Comparison of ENCODE assay signal across 10 cellular contexts in the genomic region with DNA sequence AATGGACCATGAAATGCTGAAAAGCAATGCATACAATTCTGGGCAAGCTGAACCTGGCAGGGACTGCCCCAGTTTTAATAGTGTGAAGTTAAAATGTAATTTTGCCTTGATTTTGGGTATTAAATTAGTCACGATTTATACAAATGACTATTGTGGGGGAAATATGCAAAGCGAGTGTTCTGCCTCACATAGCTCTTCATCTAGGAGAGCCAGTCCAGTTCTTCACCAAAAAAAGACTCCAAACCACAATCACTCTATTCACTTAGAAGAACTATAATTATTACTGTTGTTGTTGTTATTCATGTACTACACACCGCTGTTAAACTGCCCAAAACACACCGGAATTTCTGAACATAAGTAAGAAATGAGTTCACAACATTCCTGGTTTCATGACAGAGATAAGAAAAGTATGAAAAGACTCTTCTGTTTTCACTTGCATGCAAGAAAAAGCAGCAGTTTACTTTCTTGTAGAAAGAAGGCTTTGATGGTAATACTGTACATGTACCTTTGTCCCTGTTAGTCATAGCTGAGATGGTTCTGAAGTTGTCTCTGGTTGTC.
A peak's percentile ranks its signal among the peaks of the same experiment; 100 is the strongest.
DNase-seq lines count a peak whose midpoint lies in the region; ATAC-seq and TF ChIP-seq lines count a peak whose summit lies in the region.
"Had no signal": no experiment of that assay in that cellular context is flagged by ENCODE, and none has a peak within 500 bp of the region (broad histone marks: within the 10 kb centered on the region; RNA-seq: fewer than 3 reads in every experiment).

No MANE protein-coding gene starts in this region.

- H4K20me1 ChIP-seq in smooth muscle cell (ENCODE audit: low read depth) = no peaks in the 10 kb centered on the region

- no peaks in the 10 kb centered on the region for H3F3A ChIP-seq in smooth muscle cell (ENCODE audit: low read depth)

- peak; percentile 82 to 87 for ATAC-seq in activated T-cell treated with anti-CD3 and anti-CD28 coated beads, Interleukin-2, amount 50 U/mL, for 72 hours (replicated peaks in 1 of 2)
- ATAC-seq in GM21717 (IDR thresholded peaks at IDR 0.05; ENCODE audit: unreplicated experiment) (peak; percentile 90), HG03432 (IDR thresholded peaks at IDR 0.05; ENCODE audit: unreplicated experiment) (peak; percentile 91), T-cell (replicated peaks in 1 of 4) (no peak)

- peak overlapping the region in 1 of 2 donors; percentile 43 for H3K4me3 Mint-ChIP-seq in activated T-cell treated with anti-CD3 and anti-CD28 coated beads, Interleukin-2, amount 50 U/mL, for 72 hours
- no peak overlapping the region for H3K4me3 Mint-ChIP-seq in T-cell

- H2AFZ ChIP-seq in smooth muscle cell (ENCODE audit: low read depth) = no peak overlapping the region

- H3K27ac Mint-ChIP-seq in activated T-cell treated with anti-CD3 and anti-CD28 coated beads, Interleukin-2, amount 50 U/mL, for 72 hours = peak overlapping the region; percentile 9
- no peak overlapping the region for H3K27ac Mint-ChIP-seq in T-cell

- CTCF ChIA-PET in T-cell (lab: Charles Lee) = no interaction called here

- POLR2A ChIA-PET in T-cell (lab: Charles Lee) = no interaction called here

- peaks cover 18% of the 10 kb centered on the region for H3K4me1 Mint-ChIP-seq in activated T-cell treated with anti-CD3 and anti-CD28 coated beads, Interleukin-2, amount 50 U/mL, for 72 hours (ENCODE audit: low read depth)
- H3K4me1 Mint-ChIP-seq in T-cell = no peaks in the 10 kb centered on the region

- no peaks in the 10 kb centered on the region for H3K36me3 ChIP-seq in smooth muscle cell (ENCODE audit: low read depth)
- H3K36me3 ChIP-seq in SJCRH30 = no peaks in the 10 kb centered on the region
- H3K36me3 ChIP-seq: BE2C had no signal

- H3K27me3 Mint-ChIP-seq in activated T-cell treated with anti-CD3 and anti-CD28 coated beads, Interleukin-2, amount 50 U/mL, for 72 hours (ENCODE audit: low read depth) = peaks cover 35% of the 10 kb centered on the region
- peaks cover 4 to 9% of the 10 kb centered on the region in 2 donors for H3K27me3 Mint-ChIP-seq in T-cell

- TF ChIP-seq CTCF in smooth muscle cell (IDR thresholded peaks at IDR 0.05; ENCODE audit: borderline replicate concordance, insufficient read depth, poor library complexity, severe bottlenecking) = no peak

- no peaks in the 10 kb centered on the region for H3K4me1 ChIP-seq in smooth muscle cell (ENCODE audit: low read depth)
- no peaks in the 10 kb centered on the region for H3K4me1 ChIP-seq in SJCRH30
- H3K4me1 ChIP-seq: BE2C had no signal

- H3K9ac ChIP-seq in smooth muscle cell (ENCODE audit: low read depth) = no peak overlapping the region

- DNase-seq in activated T-cell treated with anti-CD3 and anti-CD28 coated beads, Interleukin-2, amount 50 U/mL, for 72 hours = no peak
- no peak for DNase-seq in activated T-cell treated with anti-CD3 and anti-CD28 coated beads, Interleukin-2, amount 50 U/mL, for 1 hour
- DNase-seq in smooth muscle cell (lab: John Stamatoyannopoulos, UW; ENCODE audit: unreplicated experiment) (no peak), SJCRH30 (no peak), T-cell (no peak)
- DNase-seq in activated CD4-positive, CD25-positive, alpha-beta regulatory T cell treated with anti-CD3 and anti-CD28 coated beads, Interleukin-2, amount 50 U/mL, for 72 hours = no peak
- DNase-seq: BE2C, NCI-H2227 treated with DMSO at 0.1 percent for 48 hours had no signal

- no peaks in the 10 kb centered on the region for H3K36me3 Mint-ChIP-seq in activated T-cell treated with anti-CD3 and anti-CD28 coated beads, Interleukin-2, amount 50 U/mL, for 72 hours (ENCODE audit: insufficient read depth in 2 of 2)
- no peaks in the 10 kb centered on the region for H3K36me3 Mint-ChIP-seq in T-cell

- no peaks in the 10 kb centered on the region for H3K27me3 ChIP-seq in smooth muscle cell (ENCODE audit: low read depth)
- H3K27me3 ChIP-seq in SJCRH30 = no peaks in the 10 kb centered on the region

- peaks cover 0 to 3% of the 10 kb centered on the region in 2 donors for H3K9me3 Mint-ChIP-seq in activated T-cell treated with anti-CD3 and anti-CD28 coated beads, Interleukin-2, amount 50 U/mL, for 72 hours
- no peaks in the 10 kb centered on the region for H3K9me3 Mint-ChIP-seq in T-cell

- WGBS in smooth muscle cell (ENCODE audit: low lambda C conversion rate) = 43% methylated on average over 4 of the region's 4 CpGs

- no peaks in the 10 kb centered on the region for H3K9me3 ChIP-seq in smooth muscle cell (replicated peaks; ENCODE audit: low read depth)
- no peaks in the 10 kb centered on the region for H3K9me3 ChIP-seq in SJCRH30 (replicated peaks)
- H3K9me3 ChIP-seq: BE2C had no signal

- peak overlapping the region; percentile 20 for H3K4me2 ChIP-seq in smooth muscle cell

- no peaks in the 10 kb centered on the region for H3K79me2 ChIP-seq in smooth muscle cell (ENCODE audit: low read depth)

- H3K4me3 ChIP-seq in smooth muscle cell (no peak overlapping the region), SJCRH30 (no peak overlapping the region)

- H3K27ac ChIP-seq in smooth muscle cell (ENCODE audit: low read depth) (no peak overlapping the region), SJCRH30 (no peak overlapping the region)

Comparison
In these comparisons a context has a peak if more than half of its experiments do, and no peak if none do; other contexts are left out.
1. ATAC-seq: peak in activated T-cell treated with anti-CD3 and anti-CD28 coated beads, Interleukin-2, amount 50 U/mL, for 72 hours (2 of 2), GM21717 (single experiment) and HG03432 (single experiment); none in T-cell (0 of 4).